Comparison of ENCODE assay signal across 8 cellular contexts in genomic region chr2:96637385-96638143, GRCh38. TPM values are rescaled to one million over a fixed set of nuclear protein-coding genes. Genes with fewer than 3 reads are reported as not detected.
DNase-seq lines count a peak whose midpoint lies in the region; ATAC-seq, FAIRE-seq and TF ChIP-seq lines count a peak whose summit lies in the region.

No MANE protein-coding gene starts in this region.

- no peaks in the 10 kb centered on the region for H3K9me3 ChIP-seq in lower lobe of right lung

- ATAC-seq in HG03039 (IDR thresholded peaks at IDR 0.05; ENCODE audit: unreplicated experiment) (peak; percentile 68), lower lobe of right lung (peak; percentile 95 to 96)

- H3K27ac ChIP-seq in dorsolateral prefrontal cortex (peak overlapping the region in 56 of 59 donors; percentile 18 to 95 (median 84)), lower lobe of right lung (peak overlapping the region; percentile 94)

- peak overlapping the region; percentile 57 to 95 (median 83) for H3K4me3 ChIP-seq in dorsolateral prefrontal cortex
- peak overlapping the region; percentile 74 for H3K4me3 ChIP-seq in lower lobe of right lung

- DNase-seq in 8988T (peak; percentile 46), GM18507 (ENCODE audit: extremely low spot score, insufficient read length, low read depth) (peak; percentile 67), NCI-H345 treated with DMSO at 0.1 percent for 48 hours (lab: John Stamatoyannopoulos, UW; ENCODE audit: unreplicated experiment) (peak; percentile 15), dorsolateral prefrontal cortex (peak; percentile 45 to 81 (median 60)), lower lobe of right lung (peak; percentile 93)
- DNase-seq in activated CD4-positive, alpha-beta T cell treated with anti-CD3 and anti-CD28 coated beads, Interleukin-2, amount 50 U/mL, for 48 hours: peak; percentile 80 to 86
- DNase-seq in stimulated activated CD4-positive, alpha-beta T cell treated with anti-CD3 and anti-CD28 coated beads, TNF-alpha, amount 100 ng/mL, for 1 hour (ENCODE audit: low read depth in 3 of 3, low spot score in 1 of 3): peak; percentile 45 to 68 (median 46)

- H3K27me3 ChIP-seq in dorsolateral prefrontal cortex: no peaks in the 10 kb centered on the region
- no peaks in the 10 kb centered on the region for H3K27me3 ChIP-seq in lower lobe of right lung (ENCODE audit: low read depth)

- H3K4me1 ChIP-seq in lower lobe of right lung: peaks cover 32% of the 10 kb centered on the region

- TF ChIP-seq CTCF in dorsolateral prefrontal cortex (IDR thresholded peaks at IDR 0.05 in 54 of 56, conservative IDR thresholded peaks at IDR 0.05 in 2 of 56; ENCODE audit: low read depth in 1 of 56, partially characterized antibody in 56 of 56): peak in 1 of 56 donors; percentile 6
- TF ChIP-seq CTCF in lower lobe of right lung (IDR thresholded peaks at IDR 0.05): no peak

- intact Hi-C loops in dorsolateral prefrontal cortex (cut with DNase I): loop anchor here (1.0 to 10.0 kb wide), 9 partner anchors 103 to 475 kb away; partner anchors contain the start of genes CNNM4 (in 2 of the 2), LMAN2L (in 2 of the 2), ANKRD36 (in 1 of the 2) and ARID5A (in 1 of the 2)
- intact Hi-C loops in lower lobe of right lung (cut with DNase I): no loop called here

- H3K36me3 ChIP-seq in lower lobe of right lung: peaks cover 24% of the 10 kb centered on the region

- FAIRE-seq in GM18507 (lab: Jason Lieb, UNC): peak; percentile 15

RNA-seq across cellular contexts. Expression of gene KANSL3, which starts 0.5 kb away (rescaled TPM):
- total RNA-seq in dorsolateral prefrontal cortex (10 to 100 TPM; 39.7 to 81.1 (median 55.0) TPM), lower lobe of right lung (45.0 TPM)

RNA-seq across cellular contexts. Expression of gene FER1L5, which starts 5.0 kb away (rescaled TPM):
- total RNA-seq in dorsolateral prefrontal cortex: 1 to 10 TPM in 109 of 120 experiments, under 1 TPM in 11; 0.47 to 3.1 (median 1.6) TPM
- 0.44 TPM for total RNA-seq in lower lobe of right lung

Comparison
In these comparisons a context has a peak if more than half of its experiments do, and no peak if none do; other contexts are left out.
1. Peak in every context shown above with its lines: DNase-seq, ATAC-seq, H3K4me3 ChIP-seq and H3K27ac ChIP-seq.
2. DNase-seq: peak in every context shown above with its lines; median percentile 93 in lower lobe of right lung; 83 in activated CD4-positive, alpha-beta T cell treated with anti-CD3 and anti-CD28 coated beads, Interleukin-2, amount 50 U/mL, for 48 hours; 67 in GM18507; 60 in dorsolateral prefrontal cortex; 46 in 8988T; 46 in stimulated activated CD4-positive, alpha-beta T cell treated with anti-CD3 and anti-CD28 coated beads, TNF-alpha, amount 100 ng/mL, for 1 hour; 15 in NCI-H345 treated with DMSO at 0.1 percent for 48 hours.